In genomic region chr5:98016771-98017170, GRCh38 we compare ENCODE assay signal across 20 cellular contexts.
DNase-seq lines count a peak whose midpoint lies in the region; ATAC-seq, FAIRE-seq and TF ChIP-seq lines count a peak whose summit lies in the region.
"Had no signal": no experiment of that assay in that cellular context is flagged by ENCODE, and none has a peak within 500 bp of the region (broad histone marks: within the 10 kb centered on the region; RNA-seq: fewer than 3 reads in every experiment).

No MANE protein-coding gene starts in this region.

- DNase-seq in EH (ENCODE audit: low read depth) = peak; percentile 22
- DNase-seq in M059J (ENCODE audit: low read depth) = peak; percentile 16
- no peak for DNase-seq in endothelial cell of umbilical vein (ENCODE audit: low read depth, low spot score)
- peak; percentile 57 for DNase-seq in mesenchymal stem cell
- DNase-seq in NCI-H2171 (lab: John Stamatoyannopoulos, UW) = no peak
- no peak for DNase-seq in caudate nucleus (lab: John Stamatoyannopoulos, UW)
- DNase-seq: DMS 273 treated with DMSO at 0.1 percent for 48 hours; H9; Karpas-422; NCI-H1105; NCI-H1694; NCI-H2107; NCI-H345; NCI-H526 treated with DMSO at 0.1 percent for 48 hours; NK-92 treated with Interleukin-12 subunit alpha and Interleukin-12 subunit beta, amount 100 ng/mL, for 24 hours; SJCRH30 had no signal

- no peak overlapping the region for H3K14ac ChIP-seq in mesenchymal stem cell (ENCODE audit: low read length in 2 of 2)

- CTCF ChIA-PET in endothelial cell of umbilical vein (lab: Charles Lee) = interaction anchor here (0.9 to 1.8 kb wide), 5 partner anchors 16 to 752 kb away, joined by 3 to 4 read pairs (median 3); no protein-coding TSS in a partner anchor

- no peak overlapping the region for H3K23ac ChIP-seq in mesenchymal stem cell (ENCODE audit: low read length in 2 of 2)

- no peaks in the 10 kb centered on the region for H3K79me1 ChIP-seq in mesenchymal stem cell (replicated peaks; ENCODE audit: low read length, poor library complexity, severe bottlenecking)

- H3K9me3 ChIP-seq in endothelial cell of umbilical vein (replicated peaks; ENCODE audit: control insufficient read depth, insufficient read depth, low read length) (no peaks in the 10 kb centered on the region), mesenchymal stem cell (ENCODE audit: control insufficient read depth, low read length) (no peaks in the 10 kb centered on the region)
- H3K9me3 ChIP-seq: SJCRH30 had no signal

- H4K8ac ChIP-seq in mesenchymal stem cell (ENCODE audit: low read length) = no peak overlapping the region

- dilution Hi-C loops in endothelial cell of umbilical vein (cut with MboI; ENCODE audit: extremely low pct_ligation_motif_present, low sequenced_read_pairs) = no loop called here

- H3K4me3 ChIP-seq in endothelial cell of umbilical vein (replicated peaks in 1 of 3; ENCODE audit: insufficient read depth in 1 of 3, low read depth in 1 of 3, low read length in 3 of 3) (no peak overlapping the region), mesenchymal stem cell (ENCODE audit: insufficient read depth in 1 of 2, low read depth in 1 of 2, low read length in 2 of 2) (no peak overlapping the region)
- H3K4me3 ChIP-seq: SJCRH30 had no signal

- no TSS peak for BruUV-seq in endothelial cell of umbilical vein (replicated peaks; lab: Mats Ljungman, UMichigan)

- TF ChIP-seq CTCF in endothelial cell of umbilical vein (IDR thresholded peaks at IDR 0.05; ENCODE audit: extremely low read depth in 1 of 2, insufficient read depth in 1 of 2, low read depth in 1 of 2, low read length in 2 of 2) = no peak

- H3K27ac ChIP-seq in endothelial cell of umbilical vein (ENCODE audit: insufficient read depth, low read depth, low read length) (no peak overlapping the region), mesenchymal stem cell (ENCODE audit: low read length, poor library complexity, severe bottlenecking) (no peak overlapping the region), caudate nucleus (ENCODE audit: low read depth, low read length) (no peak overlapping the region)
- H3K27ac ChIP-seq: C4-2B, SJCRH30 had no signal

- H3K36me3 ChIP-seq in endothelial cell of umbilical vein (ENCODE audit: control insufficient read depth in 2 of 2, extremely low read depth in 1 of 2, insufficient read depth in 2 of 2, low read length in 2 of 2) (no peaks in the 10 kb centered on the region), mesenchymal stem cell (ENCODE audit: control insufficient read depth in 1 of 2, insufficient read depth in 2 of 2, low read depth in 1 of 2, low read length in 2 of 2) (no peaks in the 10 kb centered on the region)
- H3K36me3 ChIP-seq: SJCRH30 had no signal

- no peak overlapping the region for H4K91ac ChIP-seq in mesenchymal stem cell (ENCODE audit: low read length)

- H2BK5ac ChIP-seq in mesenchymal stem cell (ENCODE audit: low read depth, low read length, poor library complexity, severe bottlenecking) = no peak overlapping the region

- H3K4me1 ChIP-seq in endothelial cell of umbilical vein (ENCODE audit: control insufficient read depth, extremely low read depth, insufficient read depth, low read length) = no peaks in the 10 kb centered on the region
- H3K4me1 ChIP-seq in mesenchymal stem cell (ENCODE audit: control insufficient read depth, insufficient read depth, low read depth, low read length) = no peaks in the 10 kb centered on the region
- H3K4me1 ChIP-seq: SJCRH30 had no signal

- H3K27me3 ChIP-seq in endothelial cell of umbilical vein (ENCODE audit: control insufficient read depth in 2 of 2, insufficient read depth in 2 of 2, low read length in 2 of 2) = no peaks in the 10 kb centered on the region
- no peaks in the 10 kb centered on the region for H3K27me3 ChIP-seq in mesenchymal stem cell (ENCODE audit: control insufficient read depth in 1 of 2, insufficient read depth in 1 of 2, low read length in 2 of 2)
- H3K27me3 ChIP-seq: SJCRH30 had no signal

- H3K9ac ChIP-seq in endothelial cell of umbilical vein (replicated peaks; ENCODE audit: extremely low read depth, insufficient read depth, low read length) (no peak overlapping the region), mesenchymal stem cell (ENCODE audit: low read length) (peak overlapping the region; percentile 65)

- no peaks in the 10 kb centered on the region for H3K79me2 ChIP-seq in endothelial cell of umbilical vein (ENCODE audit: control insufficient read depth, insufficient read depth, low read length)

- ATAC-seq in HG03280 (IDR thresholded peaks at IDR 0.05; ENCODE audit: unreplicated experiment) = no peak
- no peak for ATAC-seq in HG02623 (IDR thresholded peaks at IDR 0.05; ENCODE audit: unreplicated experiment)

- no peak overlapping the region for H3K4ac ChIP-seq in mesenchymal stem cell (ENCODE audit: low read depth in 1 of 2, low read length in 2 of 2)

- intact Hi-C loops in endothelial cell of umbilical vein (cut with micrococcal nuclease) = no loop called here

- no peak for TF ChIP-seq POLR2A in endothelial cell of umbilical vein (IDR thresholded peaks at IDR 0.05; ENCODE audit: low read depth, low read length)

- POLR2A ChIA-PET in endothelial cell of umbilical vein (lab: Charles Lee) = no interaction called here

- H3K9me1 ChIP-seq in endothelial cell of umbilical vein (replicated peaks; ENCODE audit: control insufficient read depth, extremely low read depth, insufficient read depth, low read length) = no peaks in the 10 kb centered on the region

- peak overlapping the region; percentile 62 for H2AFZ ChIP-seq in endothelial cell of umbilical vein (ENCODE audit: low read depth, low read length)
- H2AFZ ChIP-seq in mesenchymal stem cell (ENCODE audit: low read depth, low read length) = no peak overlapping the region

- no peak overlapping the region for H3K18ac ChIP-seq in mesenchymal stem cell (ENCODE audit: low read depth in 1 of 2, low read length in 2 of 2)

- H3K4me2 ChIP-seq in endothelial cell of umbilical vein (ENCODE audit: insufficient read depth, low read length) (no peak overlapping the region), mesenchymal stem cell (ENCODE audit: low read length, poor library complexity, severe bottlenecking) (no peak overlapping the region)

- H4K20me1 ChIP-seq in endothelial cell of umbilical vein (replicated peaks; ENCODE audit: control insufficient read depth, extremely low read depth, insufficient read depth, low read length) = no peaks in the 10 kb centered on the region

- no peak overlapping the region for H2BK12ac ChIP-seq in mesenchymal stem cell (ENCODE audit: low read length in 2 of 2)

- H2BK15ac ChIP-seq in mesenchymal stem cell (ENCODE audit: low read depth, poor library complexity, severe bottlenecking) = no peak overlapping the region

- FAIRE-seq in endothelial cell of umbilical vein (lab: Jason Lieb, UNC) = no peak
- FAIRE-seq: GM19239 had no signal

- 57% methylated on average over 1 of the region's 2 CpGs for WGBS in mesenchymal stem cell

- no peak overlapping the region for H2BK120ac ChIP-seq in mesenchymal stem cell (ENCODE audit: low read depth, low read length)

- no peak overlapping the region for H2AK5ac ChIP-seq in mesenchymal stem cell (ENCODE audit: low read length, severe bottlenecking)

TF ChIP-seq in endothelial cell of umbilical vein, 7 proteins besides CTCF, POLR2A, EP300 and RAD21:
- TF ChIP-seq GATA2 (IDR thresholded peaks at IDR 0.05; ENCODE audit: insufficient read depth, insufficient read length, low read depth, low read length) = no peak
- no peak for TF ChIP-seq POLR2AphosphoS5 (IDR thresholded peaks at IDR 0.05; ENCODE audit: insufficient read depth, low read depth, low read length)
- no peak for TF ChIP-seq EZH2 (IDR thresholded peaks at IDR 0.05; ENCODE audit: borderline replicate concordance, low read depth, low read length, severe bottlenecking)
- TF ChIP-seq FOS (IDR thresholded peaks at IDR 0.05; ENCODE audit: borderline replicate concordance, insufficient read depth, low read length) = no peak
- TF ChIP-seq, protein P1, sequence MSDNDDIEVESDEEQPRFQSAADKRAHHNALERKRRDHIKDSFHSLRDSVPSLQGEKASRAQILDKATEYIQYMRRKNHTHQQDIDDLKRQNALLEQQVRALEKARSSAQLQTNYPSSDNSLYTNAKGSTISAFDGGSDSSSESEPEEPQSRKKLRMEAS (IDR thresholded peaks at IDR 0.05; ENCODE audit: insufficient read depth, insufficient read length) = no peak
- TF ChIP-seq MYC (IDR thresholded peaks at IDR 0.05; ENCODE audit: low read depth, low read length) = no peak
- TF ChIP-seq JUN (IDR thresholded peaks at IDR 0.05; ENCODE audit: borderline replicate concordance, insufficient read depth, insufficient read length, low read depth) = no peak

Comparison
In these comparisons a context has a peak if more than half of its experiments do, and no peak if none do; other contexts are left out.
1. DNase-seq: peak in EH (single experiment), M059J (single experiment) and mesenchymal stem cell (single experiment); none in endothelial cell of umbilical vein (single experiment), NCI-H2171 (single experiment) and caudate nucleus (0 of 61).